16 cellular contexts compared by ENCODE assay signal in genomic region chr15:48868549-48868948, GRCh38. TPM values are rescaled to one million over a fixed set of nuclear protein-coding genes. Genes with fewer than 3 reads are reported as not detected.
A peak's percentile ranks its signal among the peaks of the same experiment; 100 is the strongest.
DNase-seq lines count a peak whose midpoint lies in the region; ATAC-seq, FAIRE-seq and TF ChIP-seq lines count a peak whose summit lies in the region.
"Had no signal": no experiment of that assay in that cellular context is flagged by ENCODE, and none has a peak within 500 bp of the region (broad histone marks: within the 10 kb centered on the region; RNA-seq: fewer than 3 reads in every experiment).

No MANE protein-coding gene starts in this region.

- POLR2A ChIA-PET in SK-N-SH (lab: Yijun Ruan, JAX): no interaction called here

- ATAC-seq in GM19351 (IDR thresholded peaks at IDR 0.05; ENCODE audit: unreplicated experiment) (no peak), GM19452 (IDR thresholded peaks at IDR 0.05; ENCODE audit: unreplicated experiment) (no peak)
- no peak for ATAC-seq in stimulated activated naive CD8-positive, alpha-beta T cell treated with anti-CD3 and anti-CD28 coated beads, Interleukin-15, Interleukin-2, amounts not matched to agents 100 U/mL and 50 U/mL, for 24 hours
- ATAC-seq: CD8-positive, alpha-beta T cell; stimulated activated memory B cell treated with anti-CD40 and anti-IgM and Interleukin-4, amounts not matched to agents 10 μg/mL and 1 μg/mL and 100 μg/mL, for 72 hours had no signal

- peak overlapping the region; percentile 61 for H3K4me3 Mint-ChIP-seq in HFFc6
- H3K4me3 Mint-ChIP-seq: activated naive CD4-positive, alpha-beta T cell treated with anti-CD3 and anti-CD28 coated beads, Interleukin-2, amount 50 U/mL, for 24 hours; CD8-positive, alpha-beta T cell; endodermal cell; nephron progenitor cell; stimulated activated memory B cell treated with anti-CD40 and anti-IgM and Interleukin-4, amounts not matched to agents 10 μg/mL and 1 μg/mL and 100 μg/mL, for 72 hours had no signal

- H3K4me3 ChIP-seq in SK-N-SH (ENCODE audit: low read depth in 2 of 2, low read length in 1 of 2): no peak overlapping the region
- no peak overlapping the region for H3K4me3 ChIP-seq in fibroblast of the aortic adventitia (ENCODE audit: low read depth, low read length)
- no peak overlapping the region for H3K4me3 ChIP-seq in small intestine (ENCODE audit: low read depth in 1 of 2, low read length in 2 of 2)

- peak overlapping the region; percentile 58 for H3K4me2 ChIP-seq in SK-N-SH

- peak in 1 of 2 experiments; percentile 31; a peak in 1 of 4 replicates for TF ChIP-seq EP300 in SK-N-SH (IDR thresholded peaks at IDR 0.05; ENCODE audit: borderline replicate concordance in 1 of 2, low read depth in 1 of 2, low read length in 1 of 2)

- H3K9ac ChIP-seq in SK-N-SH: no peak overlapping the region

- CTCF ChIA-PET in SK-N-SH (lab: Yijun Ruan, JAX): interaction anchor here (0.8 to 1.6 kb wide), 2 partner anchors 38 to 277 kb away, joined by 5 to 6 read pairs; no protein-coding TSS in a partner anchor

- peaks cover 69% of the 10 kb centered on the region for H3K4me1 Mint-ChIP-seq in HFFc6 (ENCODE audit: low read depth)
- H3K4me1 Mint-ChIP-seq: activated naive CD4-positive, alpha-beta T cell treated with anti-CD3 and anti-CD28 coated beads, Interleukin-2, amount 50 U/mL, for 24 hours; stimulated activated memory B cell treated with anti-CD40 and anti-IgM and Interleukin-4, amounts not matched to agents 10 μg/mL and 1 μg/mL and 100 μg/mL, for 72 hours had no signal

- no peaks in the 10 kb centered on the region for H3K9me3 Mint-ChIP-seq in HFFc6
- H3K9me3 Mint-ChIP-seq: activated naive CD4-positive, alpha-beta T cell treated with anti-CD3 and anti-CD28 coated beads, Interleukin-2, amount 50 U/mL, for 24 hours; CD8-positive, alpha-beta T cell; endodermal cell; nephron progenitor cell; stimulated activated memory B cell treated with anti-CD40 and anti-IgM and Interleukin-4, amounts not matched to agents 10 μg/mL and 1 μg/mL and 100 μg/mL, for 72 hours had no signal

- H3K9me2 ChIP-seq in SK-N-SH: no peaks in the 10 kb centered on the region

- TF ChIP-seq RAD21 in SK-N-SH (IDR thresholded peaks at IDR 0.05; ENCODE audit: low read length): no peak

- no peaks in the 10 kb centered on the region for H3K9me3 ChIP-seq in SK-N-SH
- no peaks in the 10 kb centered on the region for H3K9me3 ChIP-seq in small intestine (ENCODE audit: control insufficient read depth, low read depth)

- no peak overlapping the region; the same call in 1 of the 2 replicates for H2AFZ ChIP-seq in SK-N-SH (ENCODE audit: low read depth)

- H3K36me3 ChIP-seq in SK-N-SH (replicated peaks in 1 of 2; ENCODE audit: control insufficient read depth in 1 of 2, insufficient read depth in 2 of 2, low read length in 1 of 2) (no peaks in the 10 kb centered on the region), small intestine (ENCODE audit: control insufficient read depth in 2 of 2, insufficient read depth in 2 of 2, low read length in 2 of 2) (no peaks in the 10 kb centered on the region)

- no peaks in the 10 kb centered on the region for H3K27me3 Mint-ChIP-seq in HFFc6 (ENCODE audit: insufficient read depth)

- no peaks in the 10 kb centered on the region for H4K20me1 ChIP-seq in SK-N-SH (ENCODE audit: insufficient read depth)

- H3K27me3 ChIP-seq in SK-N-SH (ENCODE audit: insufficient read depth) (no peaks in the 10 kb centered on the region), small intestine (ENCODE audit: control insufficient read depth in 2 of 2, insufficient read depth in 2 of 2, low read length in 2 of 2) (no peaks in the 10 kb centered on the region)

- H3K27ac ChIP-seq in SK-N-SH (ENCODE audit: low read depth in 2 of 2, low read length in 1 of 2): peak overlapping the region in 1 of 2 experiments; percentile 84; a peak in 2 of 4 replicates
- no peak overlapping the region for H3K27ac ChIP-seq in small intestine (ENCODE audit: low read depth in 1 of 2, low read length in 1 of 2)

- H3K36me3 Mint-ChIP-seq in HFFc6 (ENCODE audit: low read depth): no peaks in the 10 kb centered on the region
- H3K36me3 Mint-ChIP-seq: activated naive CD4-positive, alpha-beta T cell treated with anti-CD3 and anti-CD28 coated beads, Interleukin-2, amount 50 U/mL, for 24 hours; CD8-positive, alpha-beta T cell; stimulated activated memory B cell treated with anti-CD40 and anti-IgM and Interleukin-4, amounts not matched to agents 10 μg/mL and 1 μg/mL and 100 μg/mL, for 72 hours had no signal

- no peak for FAIRE-seq in small intestine (lab: Jason Lieb, UNC)

- peaks cover 18% of the 10 kb centered on the region for H3F3A ChIP-seq in SK-N-SH (replicated peaks; ENCODE audit: insufficient read depth)

- 42% methylated on average over 2 of the region's 2 CpGs for WGBS in SK-N-SH (ENCODE audit: low lambda C conversion rate)
- 37 to 52% (median 43%) methylated on average over 2 of the region's 2 CpGs for WGBS in small intestine, 3 donors

- DNase-seq in AG08396 (ENCODE audit: low spot score) (peak; percentile 38), HFFc6 (peak; percentile 82), SK-N-SH (no peak), fibroblast of the aortic adventitia (ENCODE audit: low read depth) (peak; percentile 71), small intestine (no peak)
- no peak for DNase-seq in stimulated activated naive CD8-positive, alpha-beta T cell treated with anti-CD3 and anti-CD28 coated beads, Interleukin-15, Interleukin-2, amounts not matched to agents 100 U/mL and 50 U/mL, for 24 hours
- DNase-seq: activated CD4-positive, alpha-beta T cell treated with anti-CD3 and anti-CD28 coated beads, Interleukin-2, amount 50 U/mL, for 48 hours; CD8-positive, alpha-beta T cell; endodermal cell; islet precursor cell; NCI-H2107; nephron progenitor cell had no signal

- TF ChIP-seq CTCF in HFFc6 (IDR thresholded peaks at IDR 0.05): no peak
- TF ChIP-seq CTCF in SK-N-SH (IDR thresholded peaks at IDR 0.05): no peak
- no peak for TF ChIP-seq CTCF in fibroblast of the aortic adventitia (IDR thresholded peaks at IDR 0.05; ENCODE audit: insufficient read depth, low read length)

- peak overlapping the region; percentile 82 for H3K27ac Mint-ChIP-seq in HFFc6
- H3K27ac Mint-ChIP-seq: CD8-positive, alpha-beta T cell; endodermal cell; nephron progenitor cell; stimulated activated memory B cell treated with anti-CD40 and anti-IgM and Interleukin-4, amounts not matched to agents 10 μg/mL and 1 μg/mL and 100 μg/mL, for 72 hours had no signal

- H3K79me2 ChIP-seq in SK-N-SH (ENCODE audit: insufficient read depth): no peaks in the 10 kb centered on the region

- H3K4me1 ChIP-seq in SK-N-SH (ENCODE audit: control insufficient read depth in 1 of 2, insufficient read depth in 2 of 2, low read depth in 1 of 2, low read length in 1 of 2): peaks cover 0 to 41% of the 10 kb centered on the region in 2 experiments; a peak in 2 of 4 replicates
- no peaks in the 10 kb centered on the region for H3K4me1 ChIP-seq in small intestine (ENCODE audit: control insufficient read depth in 2 of 2, insufficient read depth in 1 of 2, low read depth in 1 of 2, low read length in 1 of 2)

TF ChIP-seq in SK-N-SH, 30 proteins besides CTCF, POLR2A, EP300 and RAD21 (continues in another document):
- no peak for TF ChIP-seq REST (IDR thresholded peaks at IDR 0.05; ENCODE audit: low read depth, low read length)
- TF ChIP-seq NFIC (IDR thresholded peaks at IDR 0.05; ENCODE audit: borderline replicate concordance): 0 out of 2 replicates have a peak, but pooled peaks have one; percentile 17
- TF ChIP-seq RFX5 (IDR thresholded peaks at IDR 0.05; ENCODE audit: low read length): no peak
- no peak for TF ChIP-seq CHD2 (IDR thresholded peaks at IDR 0.05; ENCODE audit: low read length, partially characterized antibody)
- TF ChIP-seq RXRA (IDR thresholded peaks at IDR 0.05; ENCODE audit: borderline replicate concordance, low read depth): peak; percentile 43; the same call in 1 of the 2 replicates
- peak; percentile 51 for TF ChIP-seq JUND (IDR thresholded peaks at IDR 0.05)

RNA-seq across cellular contexts. Expression of gene EID1, which starts 9.4 kb away (rescaled TPM):
- total RNA-seq in HFFc6 (2021; fragmentation: NEBNext Ultra II Directional; extraction: Animal tissue kit (Norgen Biotek cat#: 25700)): 100 to 1,000 TPM; 218 to 281 (median 242) TPM
- polyA plus RNA-seq in SK-N-SH (2012; rRNA removed) (170 and 228 TPM in 2 replicates), small intestine (10 to 100 TPM; 81.3 to 97.8 (median 85.2) TPM)
- polyA plus RNA-seq in SK-N-SH (2012; cell fraction: cytosol; rRNA removed): 219 and 294 TPM in 2 replicates
- polyA plus RNA-seq in SK-N-SH (2012; cell fraction: nucleus; rRNA removed): 90.3 and 100 TPM in 2 replicates
- total RNA-seq in fibroblast of the aortic adventitia (ENCODE audit: low replicate concordance): 253 and 674 TPM in 2 replicates

RNA-seq across cellular contexts. Expression of gene CEP152, which starts 57.7 kb away (rescaled TPM):
- total RNA-seq in HFFc6 (2021; fragmentation: NEBNext Ultra II Directional; extraction: Animal tissue kit (Norgen Biotek cat#: 25700)): 1 to 10 TPM; 3.4 to 7.5 (median 6.5) TPM
- 0.71 and 1.4 TPM in 2 replicates for polyA plus RNA-seq in SK-N-SH (2012; rRNA removed)
- 1.2 and 1.5 TPM in 2 replicates for polyA plus RNA-seq in SK-N-SH (2012; cell fraction: cytosol; rRNA removed)
- polyA plus RNA-seq in SK-N-SH (2012; cell fraction: nucleus; rRNA removed): 1.8 and 2.4 TPM in 2 replicates
- total RNA-seq in fibroblast of the aortic adventitia (ENCODE audit: low replicate concordance): 11.1 and 14.4 TPM in 2 replicates
- polyA plus RNA-seq in small intestine: 1 to 10 TPM; 1.1 to 1.9 (median 1.3) TPM

Comparison
In these comparisons a context has a peak if more than half of its experiments do, and no peak if none do; other contexts are left out.
1. DNase-seq: peak in AG08396 (single experiment), HFFc6 (single experiment) and fibroblast of the aortic adventitia (single experiment); none in SK-N-SH (single experiment), small intestine (single experiment) and stimulated activated naive CD8-positive, alpha-beta T cell treated with anti-CD3 and anti-CD28 coated beads, Interleukin-15, Interleukin-2, amounts not matched to agents 100 U/mL and 50 U/mL, for 24 hours (single experiment).